ENCODE assay signal across 18 cellular contexts in genomic region chr10:35367991-35368390, GRCh38. TPM values are rescaled to one million over a fixed set of nuclear protein-coding genes. Genes with fewer than 3 reads are reported as not detected.
A peak's percentile ranks its signal among the peaks of the same experiment; 100 is the strongest.
DNase-seq lines count a peak whose midpoint lies in the region; ATAC-seq and TF ChIP-seq lines count a peak whose summit lies in the region.
"Had no signal": no experiment of that assay in that cellular context is flagged by ENCODE, and none has a peak within 500 bp of the region (broad histone marks: within the 10 kb centered on the region; RNA-seq: fewer than 3 reads in every experiment).

No MANE protein-coding gene starts in this region.

- no peaks in the 10 kb centered on the region for H3K27me3 Mint-ChIP-seq in activated CD4-positive, alpha-beta T cell treated with anti-CD3 and anti-CD28 coated beads for 36 hours
- no peaks in the 10 kb centered on the region for H3K27me3 Mint-ChIP-seq in activated CD4-positive, alpha-beta T cell treated with anti-CD3 and anti-CD28 coated beads, Interleukin-2, amount 10 ng/mL, durations not matched to agents 7 days and 5 days
- H3K27me3 Mint-ChIP-seq in naive thymus-derived CD8-positive, alpha-beta T cell, result no peaks in the 10 kb centered on the region
- H3K27me3 Mint-ChIP-seq: IgD-negative memory B cell had no signal

- H3K4me1 Mint-ChIP-seq in activated CD4-positive, alpha-beta T cell treated with anti-CD3 and anti-CD28 coated beads for 36 hours, result peaks cover 63% of the 10 kb centered on the region
- peaks cover 46% of the 10 kb centered on the region for H3K4me1 Mint-ChIP-seq in activated CD4-positive, alpha-beta T cell treated with anti-CD3 and anti-CD28 coated beads, Interleukin-2, amount 10 ng/mL, durations not matched to agents 7 days and 5 days
- H3K4me1 Mint-ChIP-seq in naive thymus-derived CD8-positive, alpha-beta T cell, result peaks cover 41 to 88% (median 77%) of the 10 kb centered on the region in 4 donors

- no peak for DNase-seq in activated CD4-positive, alpha-beta T cell treated with anti-CD3 and anti-CD28 coated beads for 36 hours
- DNase-seq in activated CD4-positive, alpha-beta T cell treated with anti-CD3 and anti-CD28 coated beads, Interleukin-2, amount 10 ng/mL, durations not matched to agents 7 days and 5 days, result no peak
- DNase-seq in right cardiac atrium, result no peak
- no peak for DNase-seq in left ventricle myocardium superior
- no peak for DNase-seq in naive thymus-derived CD8-positive, alpha-beta T cell
- no peak for DNase-seq in uterus
- no peak for DNase-seq in OCI-LY7 (ENCODE audit: low spot score)
- no peak for DNase-seq in AG08395 (ENCODE audit: low spot score)
- DNase-seq: 8988T, C1 segment of cervical spinal cord, DMS 273 treated with DMSO at 0.1 percent for 48 hours, GDM1, NCI-H187 treated with DMSO at 0.1 percent for 48 hours, NCI-H345, NCI-H526 had no signal

- H3K36me3 ChIP-seq in uterus, result no peaks in the 10 kb centered on the region
- no peaks in the 10 kb centered on the region for H3K36me3 ChIP-seq in OCI-LY7 (ENCODE audit: insufficient read depth, low read length)
- H3K36me3 ChIP-seq: HAP-1 had no signal

- ATAC-seq in activated CD4-positive, alpha-beta T cell treated with anti-CD3 and anti-CD28 coated beads for 36 hours, result no peak
- no peak for ATAC-seq in right cardiac atrium
- ATAC-seq in left ventricle myocardium superior, result no peak
- no peak for ATAC-seq in naive thymus-derived CD8-positive, alpha-beta T cell
- ATAC-seq: GM12878 had no signal

- H3K4me3 ChIP-seq in right cardiac atrium (ENCODE audit: low read length), result no peak overlapping the region
- H3K4me3 ChIP-seq in uterus, result no peak overlapping the region
- H3K4me3 ChIP-seq in OCI-LY7 (ENCODE audit: low read depth, low read length, poor library complexity, severe bottlenecking), result no peak overlapping the region
- H3K4me3 ChIP-seq: GM12878, HAP-1 had no signal

- BruUV-seq in OCI-LY7 (replicated peaks; lab: Mats Ljungman, UMichigan), result no TSS peak

- H3K4me2 ChIP-seq in OCI-LY7 (ENCODE audit: low read length), result no peak overlapping the region

- H3K79me2 ChIP-seq in OCI-LY7 (ENCODE audit: insufficient read depth, low read depth, low read length), result peaks cover 40% of the 10 kb centered on the region

- H3K4me1 ChIP-seq in right cardiac atrium (ENCODE audit: control insufficient read depth, insufficient read depth, low read length) (peaks cover 22% of the 10 kb centered on the region), uterus (peaks cover 14 to 19% of the 10 kb centered on the region in 2 donors), OCI-LY7 (ENCODE audit: insufficient read depth, low read length, poor library complexity, severe bottlenecking) (peaks cover 27% of the 10 kb centered on the region)

- H3K9me3 Mint-ChIP-seq in activated CD4-positive, alpha-beta T cell treated with anti-CD3 and anti-CD28 coated beads for 36 hours (ENCODE audit: low read depth), result no peaks in the 10 kb centered on the region
- H3K9me3 Mint-ChIP-seq in activated CD4-positive, alpha-beta T cell treated with anti-CD3 and anti-CD28 coated beads, Interleukin-2, amount 10 ng/mL, durations not matched to agents 7 days and 5 days, result no peaks in the 10 kb centered on the region
- H3K9me3 Mint-ChIP-seq in naive thymus-derived CD8-positive, alpha-beta T cell, result no peaks in the 10 kb centered on the region
- H3K9me3 Mint-ChIP-seq: IgD-negative memory B cell had no signal

- H3K27ac ChIP-seq in right cardiac atrium (ENCODE audit: low read length) (peak overlapping the region; percentile 37), uterus (peak overlapping the region; percentile 77 to 94), OCI-LY7 (ENCODE audit: low read depth, low read length, poor library complexity, severe bottlenecking) (no peak overlapping the region)

- intact Hi-C loops in activated CD4-positive, alpha-beta T cell treated with anti-CD3 and anti-CD28 coated beads for 36 hours (cut with DNase I, micrococcal nuclease), result no loop called here
- intact Hi-C loops in right cardiac atrium (cut with DNase I) (no loop called here), left ventricle myocardium superior (cut with micrococcal nuclease) (no loop called here), uterus (cut with DNase I; ENCODE audit: low total_unique reads) (no loop called here), OCI-LY7 (cut with micrococcal nuclease; ENCODE audit: unreplicated experiment) (no loop called here)

- no peak overlapping the region for H2AFZ ChIP-seq in OCI-LY7 (ENCODE audit: low read length)

- H3K27ac Mint-ChIP-seq in activated CD4-positive, alpha-beta T cell treated with anti-CD3 and anti-CD28 coated beads for 36 hours, result peak overlapping the region; percentile 60
- H3K27ac Mint-ChIP-seq in activated CD4-positive, alpha-beta T cell treated with anti-CD3 and anti-CD28 coated beads, Interleukin-2, amount 10 ng/mL, durations not matched to agents 7 days and 5 days, result no peak overlapping the region
- peak overlapping the region in 7 of 10 donors; percentile 2 to 87 (median 69) for H3K27ac Mint-ChIP-seq in naive thymus-derived CD8-positive, alpha-beta T cell

- H3K36me3 Mint-ChIP-seq in activated CD4-positive, alpha-beta T cell treated with anti-CD3 and anti-CD28 coated beads for 36 hours (ENCODE audit: low read depth), result no peaks in the 10 kb centered on the region
- H3K36me3 Mint-ChIP-seq in activated CD4-positive, alpha-beta T cell treated with anti-CD3 and anti-CD28 coated beads, Interleukin-2, amount 10 ng/mL, durations not matched to agents 7 days and 5 days (ENCODE audit: low read depth), result peaks cover 10% of the 10 kb centered on the region
- no peaks in the 10 kb centered on the region for H3K36me3 Mint-ChIP-seq in naive thymus-derived CD8-positive, alpha-beta T cell
- H3K36me3 Mint-ChIP-seq: IgD-negative memory B cell had no signal

- no peaks in the 10 kb centered on the region for H3K27me3 ChIP-seq in right cardiac atrium (ENCODE audit: control insufficient read depth, insufficient read depth)
- no peaks in the 10 kb centered on the region for H3K27me3 ChIP-seq in uterus

- TF ChIP-seq CTCF in uterus (IDR thresholded peaks at IDR 0.05) (no peak), OCI-LY7 (conservative IDR thresholded peaks at IDR 0.05; ENCODE audit: low read length) (no peak)

- 79% methylated on average over 4 of the region's 4 CpGs for WGBS in right cardiac atrium

- peaks cover 24% of the 10 kb centered on the region; the same call in 1 of the 2 replicates for H4K20me1 ChIP-seq in OCI-LY7 (ENCODE audit: insufficient read depth, low read length)

- H3K9me2 ChIP-seq in OCI-LY7 (ENCODE audit: insufficient read depth, low read length), result no peaks in the 10 kb centered on the region

- TF ChIP-seq POLR2A in uterus (IDR thresholded peaks at IDR 0.05), result no peak

- CTCF ChIA-PET in activated CD4-positive, alpha-beta T cell treated with anti-CD3 and anti-CD28 coated beads for 36 hours (lab: Charles Lee), result no interaction called here
- CTCF ChIA-PET in activated CD4-positive, alpha-beta T cell treated with anti-CD3 and anti-CD28 coated beads, Interleukin-2, amount 10 ng/mL, durations not matched to agents 7 days and 5 days (lab: Charles Lee), result no interaction called here
- CTCF ChIA-PET in OCI-LY7 (lab: Charles Lee; ENCODE audit: unreplicated experiment), result no interaction called here

- POLR2A ChIA-PET in activated CD4-positive, alpha-beta T cell treated with anti-CD3 and anti-CD28 coated beads for 36 hours (lab: Charles Lee), result no interaction called here
- POLR2A ChIA-PET in activated CD4-positive, alpha-beta T cell treated with anti-CD3 and anti-CD28 coated beads, Interleukin-2, amount 10 ng/mL, durations not matched to agents 7 days and 5 days (lab: Charles Lee), result no interaction called here
- POLR2A ChIA-PET in naive thymus-derived CD8-positive, alpha-beta T cell (lab: Charles Lee), result interaction anchor here (1.0 kb wide), 1 partner anchor 9 kb away, joined by 3 read pairs; no protein-coding TSS in a partner anchor
- POLR2A ChIA-PET in OCI-LY7 (lab: Charles Lee), result no interaction called here

- no peaks in the 10 kb centered on the region for H3K9me3 ChIP-seq in right cardiac atrium (ENCODE audit: control insufficient read depth, low read length)
- H3K9me3 ChIP-seq in uterus, result no peaks in the 10 kb centered on the region
- H3K9me3 ChIP-seq in OCI-LY7 (ENCODE audit: low read length), result no peaks in the 10 kb centered on the region
- H3K9me3 ChIP-seq: HAP-1 had no signal

- no peak overlapping the region for H3K4me3 Mint-ChIP-seq in activated CD4-positive, alpha-beta T cell treated with anti-CD3 and anti-CD28 coated beads for 36 hours
- H3K4me3 Mint-ChIP-seq in activated CD4-positive, alpha-beta T cell treated with anti-CD3 and anti-CD28 coated beads, Interleukin-2, amount 10 ng/mL, durations not matched to agents 7 days and 5 days, result no peak overlapping the region
- H3K4me3 Mint-ChIP-seq in naive thymus-derived CD8-positive, alpha-beta T cell, result peak overlapping the region in 6 of 10 donors; percentile 36 to 67 (median 54)

RNA-seq across cellular contexts. Expression of gene CCNY, which starts 31.7 kb away (rescaled TPM):
- total RNA-seq in activated CD4-positive, alpha-beta T cell treated with anti-CD3 and anti-CD28 coated beads for 36 hours, result 10 to 100 TPM; 49.4 to 54.0 TPM
- 10 to 100 TPM; 67.4 to 76.4 TPM for total RNA-seq in activated CD4-positive, alpha-beta T cell treated with anti-CD3 and anti-CD28 coated beads, Interleukin-2, amount 10 ng/mL, durations not matched to agents 7 days and 5 days
- total RNA-seq in right cardiac atrium, result 10 to 100 TPM; 63.7 to 72.1 (median 66.8) TPM
- polyA plus RNA-seq in right cardiac atrium, result 27.7 TPM
- 94.4 TPM for total RNA-seq in left ventricle myocardium superior
- 10 to 100 TPM; 72.6 to 78.6 TPM for total RNA-seq in naive thymus-derived CD8-positive, alpha-beta T cell
- 10 to 100 TPM; 11.0 to 25.5 (median 24.0) TPM for polyA plus RNA-seq in naive thymus-derived CD8-positive, alpha-beta T cell
- 10 to 100 TPM; 28.2 to 79.2 (median 46.2) TPM for total RNA-seq in uterus
- total RNA-seq in OCI-LY7 (2014; rRNA removed; shearing (Covaris generic)), result 37.0 and 40.6 TPM in 2 replicates
- total RNA-seq in OCI-LY7 (2022), result 55.8 and 63.0 TPM in 2 replicates

Comparison
In these comparisons a context has a peak if more than half of its experiments do, and no peak if none do; other contexts are left out.
1. H3K4me3 Mint-ChIP-seq: peak in naive thymus-derived CD8-positive, alpha-beta T cell (6 of 10); none in activated CD4-positive, alpha-beta T cell treated with anti-CD3 and anti-CD28 coated beads for 36 hours (single experiment) and activated CD4-positive, alpha-beta T cell treated with anti-CD3 and anti-CD28 coated beads, Interleukin-2, amount 10 ng/mL, durations not matched to agents 7 days and 5 days (single experiment).